ENCODE assay signal across 1 cellular context in the genomic region with DNA sequence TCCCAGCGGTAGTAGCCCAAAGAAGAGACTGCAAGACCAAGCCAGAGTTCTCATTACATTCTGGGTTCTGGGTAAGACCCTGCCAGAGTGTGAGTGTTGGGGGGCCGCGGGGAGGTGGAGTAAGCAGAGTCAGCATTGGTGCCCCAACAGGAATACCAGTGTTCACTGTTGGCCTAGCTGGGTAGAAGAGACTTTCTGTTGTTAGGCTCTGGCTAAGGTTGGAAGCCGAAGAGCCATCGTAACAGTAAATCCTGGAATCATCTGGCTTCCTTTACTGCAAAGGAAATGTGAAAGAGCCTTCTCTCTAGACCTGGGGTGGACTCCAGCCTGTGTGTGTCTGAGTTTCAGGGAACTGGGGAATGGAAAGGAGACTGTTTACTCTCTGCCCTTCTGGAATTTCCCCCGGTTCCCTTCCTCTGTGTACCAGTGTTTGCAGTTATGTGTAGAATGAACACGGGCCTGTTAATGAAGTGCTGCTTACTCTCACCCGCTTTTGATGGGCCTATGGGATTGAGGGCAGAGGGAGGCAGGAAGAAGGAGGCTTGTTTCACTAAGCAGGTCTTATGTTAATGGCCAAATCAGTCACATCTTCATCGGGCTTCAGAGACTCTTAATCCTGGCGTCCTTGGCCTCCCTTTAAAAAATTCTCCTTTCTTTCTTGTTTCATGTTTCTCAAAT.
TF ChIP-seq lines count a peak whose summit lies in the region.

No MANE protein-coding gene starts in this region.

TF ChIP-seq in HepG2, 621 proteins besides CTCF, POLR2A, EP300 and RAD21 (continued from another document):
- TF ChIP-seq, protein P1, sequence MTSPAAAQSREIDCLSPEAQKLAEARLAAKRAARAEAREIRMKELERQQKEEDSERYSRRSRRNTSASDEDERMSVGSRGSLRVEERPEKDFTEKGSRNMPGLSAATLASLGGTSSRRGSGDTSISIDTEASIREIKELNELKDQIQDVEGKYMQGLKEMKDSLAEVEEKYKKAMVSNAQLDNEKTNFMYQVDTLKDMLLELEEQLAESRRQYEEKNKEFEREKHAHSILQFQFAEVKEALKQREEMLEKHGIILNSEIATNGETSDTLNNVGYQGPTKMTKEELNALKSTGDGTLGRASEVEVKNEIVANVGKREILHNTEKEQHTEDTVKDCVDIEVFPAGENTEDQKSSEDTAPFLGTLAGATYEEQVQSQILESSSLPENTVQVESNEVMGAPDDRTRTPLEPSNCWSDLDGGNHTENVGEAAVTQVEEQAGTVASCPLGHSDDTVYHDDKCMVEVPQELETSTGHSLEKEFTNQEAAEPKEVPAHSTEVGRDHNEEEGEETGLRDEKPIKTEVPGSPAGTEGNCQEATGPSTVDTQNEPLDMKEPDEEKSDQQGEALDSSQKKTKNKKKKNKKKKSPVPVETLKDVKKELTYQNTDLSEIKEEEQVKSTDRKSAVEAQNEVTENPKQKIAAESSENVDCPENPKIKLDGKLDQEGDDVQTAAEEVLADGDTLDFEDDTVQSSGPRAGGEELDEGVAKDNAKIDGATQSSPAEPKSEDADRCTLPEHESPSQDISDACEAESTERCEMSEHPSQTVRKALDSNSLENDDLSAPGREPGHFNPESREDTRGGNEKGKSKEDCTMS (CRISPR knock-in tag; conservative IDR thresholded peaks at IDR 0.05), result no peak
- peak in 1 of 2 experiments; percentile 57; a peak in 2 of 4 replicates for TF ChIP-seq KLF16 (CRISPR knock-in tag; IDR thresholded peaks at IDR 0.05)
- no peak for TF ChIP-seq SIX4 (CRISPR knock-in tag; IDR thresholded peaks at IDR 0.05)
- peak; percentile 73; the same call in 1 of the 2 replicates for TF ChIP-seq ZNF564 (CRISPR knock-in tag; IDR thresholded peaks at IDR 0.05)
- no peak for TF ChIP-seq ZNF83 (CRISPR knock-in tag; IDR thresholded peaks at IDR 0.05; ENCODE audit: borderline replicate concordance)
- TF ChIP-seq PCBP2 (optimal IDR thresholded peaks at IDR 0.05; ENCODE audit: low read depth, low read length, poor library complexity, severe bottlenecking), result no peak
- TF ChIP-seq, protein P2, sequence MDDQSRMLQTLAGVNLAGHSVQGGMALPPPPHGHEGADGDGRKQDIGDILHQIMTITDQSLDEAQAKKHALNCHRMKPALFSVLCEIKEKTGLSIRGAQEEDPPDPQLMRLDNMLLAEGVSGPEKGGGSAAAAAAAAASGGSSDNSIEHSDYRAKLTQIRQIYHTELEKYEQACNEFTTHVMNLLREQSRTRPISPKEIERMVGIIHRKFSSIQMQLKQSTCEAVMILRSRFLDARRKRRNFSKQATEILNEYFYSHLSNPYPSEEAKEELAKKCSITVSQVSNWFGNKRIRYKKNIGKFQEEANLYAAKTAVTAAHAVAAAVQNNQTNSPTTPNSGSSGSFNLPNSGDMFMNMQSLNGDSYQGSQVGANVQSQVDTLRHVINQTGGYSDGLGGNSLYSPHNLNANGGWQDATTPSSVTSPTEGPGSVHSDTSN (CRISPR knock-in tag; IDR thresholded peaks at IDR 0.05; ENCODE audit: borderline replicate concordance), result no peak
- TF ChIP-seq ZNF788 (CRISPR knock-in tag; IDR thresholded peaks at IDR 0.05; ENCODE audit: borderline replicate concordance), result no peak; the same call in 1 of the 2 replicates
- peak; percentile 73; the same call in 1 of the 2 replicates for TF ChIP-seq SMYD3 (CRISPR knock-in tag; IDR thresholded peaks at IDR 0.05)
- no peak for TF ChIP-seq ONECUT2 (CRISPR knock-in tag; IDR thresholded peaks at IDR 0.05)
- TF ChIP-seq HDAC1 (CRISPR knock-in tag; IDR thresholded peaks at IDR 0.05), result no peak
- no peak for TF ChIP-seq ZSCAN30 (CRISPR knock-in tag; IDR thresholded peaks at IDR 0.05)
- TF ChIP-seq, protein P3, sequence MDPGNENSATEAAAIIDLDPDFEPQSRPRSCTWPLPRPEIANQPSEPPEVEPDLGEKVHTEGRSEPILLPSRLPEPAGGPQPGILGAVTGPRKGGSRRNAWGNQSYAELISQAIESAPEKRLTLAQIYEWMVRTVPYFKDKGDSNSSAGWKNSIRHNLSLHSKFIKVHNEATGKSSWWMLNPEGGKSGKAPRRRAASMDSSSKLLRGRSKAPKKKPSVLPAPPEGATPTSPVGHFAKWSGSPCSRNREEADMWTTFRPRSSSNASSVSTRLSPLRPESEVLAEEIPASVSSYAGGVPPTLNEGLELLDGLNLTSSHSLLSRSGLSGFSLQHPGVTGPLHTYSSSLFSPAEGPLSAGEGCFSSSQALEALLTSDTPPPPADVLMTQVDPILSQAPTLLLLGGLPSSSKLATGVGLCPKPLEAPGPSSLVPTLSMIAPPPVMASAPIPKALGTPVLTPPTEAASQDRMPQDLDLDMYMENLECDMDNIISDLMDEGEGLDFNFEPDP (CRISPR knock-in tag; conservative IDR thresholded peaks at IDR 0.05), result no peak
- peak; percentile 81 for TF ChIP-seq ZFY (CRISPR knock-in tag; IDR thresholded peaks at IDR 0.05)
- TF ChIP-seq, protein P4, sequence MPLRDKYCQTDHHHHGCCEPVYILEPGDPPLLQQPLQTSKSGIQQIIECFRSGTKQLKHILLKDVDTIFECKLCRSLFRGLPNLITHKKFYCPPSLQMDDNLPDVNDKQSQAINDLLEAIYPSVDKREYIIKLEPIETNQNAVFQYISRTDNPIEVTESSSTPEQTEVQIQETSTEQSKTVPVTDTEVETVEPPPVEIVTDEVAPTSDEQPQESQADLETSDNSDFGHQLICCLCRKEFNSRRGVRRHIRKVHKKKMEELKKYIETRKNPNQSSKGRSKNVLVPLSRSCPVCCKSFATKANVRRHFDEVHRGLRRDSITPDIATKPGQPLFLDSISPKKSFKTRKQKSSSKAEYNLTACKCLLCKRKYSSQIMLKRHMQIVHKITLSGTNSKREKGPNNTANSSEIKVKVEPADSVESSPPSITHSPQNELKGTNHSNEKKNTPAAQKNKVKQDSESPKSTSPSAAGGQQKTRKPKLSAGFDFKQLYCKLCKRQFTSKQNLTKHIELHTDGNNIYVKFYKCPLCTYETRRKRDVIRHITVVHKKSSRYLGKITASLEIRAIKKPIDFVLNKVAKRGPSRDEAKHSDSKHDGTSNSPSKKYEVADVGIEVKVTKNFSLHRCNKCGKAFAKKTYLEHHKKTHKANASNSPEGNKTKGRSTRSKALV (CRISPR knock-in tag; IDR thresholded peaks at IDR 0.05), result 0 out of 2 replicates have a peak, but pooled peaks have one; percentile 38
- TF ChIP-seq SMC3 (IDR thresholded peaks at IDR 0.05; ENCODE audit: low read length), result peak; percentile 7; the same call in 1 of the 2 replicates
- TF ChIP-seq MIER3 (CRISPR knock-in tag; IDR thresholded peaks at IDR 0.05; ENCODE audit: borderline replicate concordance), result no peak; the same call in 1 of the 2 replicates
- TF ChIP-seq, protein P5, sequence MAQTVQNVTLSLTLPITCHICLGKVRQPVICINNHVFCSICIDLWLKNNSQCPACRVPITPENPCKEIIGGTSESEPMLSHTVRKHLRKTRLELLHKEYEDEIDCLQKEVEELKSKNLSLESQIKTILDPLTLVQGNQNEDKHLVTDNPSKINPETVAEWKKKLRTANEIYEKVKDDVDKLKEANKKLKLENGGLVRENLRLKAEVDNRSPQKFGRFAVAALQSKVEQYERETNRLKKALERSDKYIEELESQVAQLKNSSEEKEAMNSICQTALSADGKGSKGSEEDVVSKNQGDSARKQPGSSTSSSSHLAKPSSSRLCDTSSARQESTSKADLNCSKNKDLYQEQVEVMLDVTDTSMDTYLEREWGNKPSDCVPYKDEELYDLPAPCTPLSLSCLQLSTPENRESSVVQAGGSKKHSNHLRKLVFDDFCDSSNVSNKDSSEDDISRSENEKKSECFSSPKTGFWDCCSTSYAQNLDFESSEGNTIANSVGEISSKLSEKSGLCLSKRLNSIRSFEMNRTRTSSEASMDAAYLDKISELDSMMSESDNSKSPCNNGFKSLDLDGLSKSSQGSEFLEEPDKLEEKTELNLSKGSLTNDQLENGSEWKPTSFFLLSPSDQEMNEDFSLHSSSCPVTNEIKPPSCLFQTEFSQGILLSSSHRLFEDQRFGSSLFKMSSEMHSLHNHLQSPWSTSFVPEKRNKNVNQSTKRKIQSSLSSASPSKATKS (CRISPR knock-in tag; IDR thresholded peaks at IDR 0.05), result no peak
- TF ChIP-seq ELF1 (CRISPR knock-in tag; IDR thresholded peaks at IDR 0.05), result no peak; the same call in 1 of the 2 replicates
- peak; percentile 25; the same call in 1 of the 2 replicates for TF ChIP-seq DMAP1 (CRISPR knock-in tag; IDR thresholded peaks at IDR 0.05)
- TF ChIP-seq, protein P6, sequence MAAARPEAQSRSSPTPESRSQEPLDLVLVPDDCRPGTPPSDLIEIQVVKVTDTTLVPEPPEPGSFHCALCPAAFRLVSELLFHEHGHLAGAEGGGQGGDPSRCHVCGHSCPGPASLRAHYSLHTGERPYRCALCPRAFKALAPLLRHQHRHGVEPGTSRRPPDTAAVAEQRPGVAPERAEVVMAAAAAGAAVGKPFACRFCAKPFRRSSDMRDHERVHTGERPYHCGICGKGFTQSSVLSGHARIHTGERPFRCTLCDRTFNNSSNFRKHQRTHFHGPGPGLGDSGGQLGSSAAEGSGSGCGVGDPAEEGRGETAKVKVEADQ (CRISPR knock-in tag; IDR thresholded peaks at IDR 0.05; ENCODE audit: borderline replicate concordance), result no peak
- TF ChIP-seq, protein P7, sequence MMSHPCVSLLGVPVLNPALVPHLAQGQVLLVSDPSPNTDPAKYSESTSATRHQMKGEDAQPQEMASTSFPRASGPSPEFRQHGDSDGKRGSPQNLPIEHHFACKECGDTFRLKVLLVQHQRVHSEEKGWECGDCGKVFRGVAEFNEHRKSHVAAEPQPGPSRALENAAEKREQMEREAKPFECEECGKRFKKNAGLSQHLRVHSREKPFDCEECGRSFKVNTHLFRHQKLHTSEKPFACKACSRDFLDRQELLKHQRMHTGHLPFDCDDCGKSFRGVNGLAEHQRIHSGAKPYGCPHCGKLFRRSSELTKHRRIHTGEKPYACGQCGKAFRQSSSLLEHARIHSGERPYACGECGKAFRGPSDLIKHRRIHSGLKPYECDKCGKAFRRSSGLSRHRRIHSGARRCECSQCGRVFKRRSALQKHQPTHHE (CRISPR knock-in tag; IDR thresholded peaks at IDR 0.05; ENCODE audit: borderline replicate concordance), result peak; percentile 22; the same call in 1 of the 2 replicates
- TF ChIP-seq ZFP36L1 (CRISPR knock-in tag; IDR thresholded peaks at IDR 0.05), result no peak; the same call in 1 of the 2 replicates
- no peak for TF ChIP-seq DNMT3B (CRISPR knock-in tag; conservative IDR thresholded peaks at IDR 0.05)
- TF ChIP-seq, protein P8, sequence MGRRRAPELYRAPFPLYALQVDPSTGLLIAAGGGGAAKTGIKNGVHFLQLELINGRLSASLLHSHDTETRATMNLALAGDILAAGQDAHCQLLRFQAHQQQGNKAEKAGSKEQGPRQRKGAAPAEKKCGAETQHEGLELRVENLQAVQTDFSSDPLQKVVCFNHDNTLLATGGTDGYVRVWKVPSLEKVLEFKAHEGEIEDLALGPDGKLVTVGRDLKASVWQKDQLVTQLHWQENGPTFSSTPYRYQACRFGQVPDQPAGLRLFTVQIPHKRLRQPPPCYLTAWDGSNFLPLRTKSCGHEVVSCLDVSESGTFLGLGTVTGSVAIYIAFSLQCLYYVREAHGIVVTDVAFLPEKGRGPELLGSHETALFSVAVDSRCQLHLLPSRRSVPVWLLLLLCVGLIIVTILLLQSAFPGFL (CRISPR knock-in tag; IDR thresholded peaks at IDR 0.05), result no peak
- peak; percentile 45 for TF ChIP-seq RFXAP (CRISPR knock-in tag; IDR thresholded peaks at IDR 0.05; ENCODE audit: borderline replicate concordance)
- peak; percentile 42; the same call in 1 of the 2 replicates for TF ChIP-seq ZNF264 (CRISPR knock-in tag; IDR thresholded peaks at IDR 0.05)
- TF ChIP-seq NCOA5 (CRISPR knock-in tag; IDR thresholded peaks at IDR 0.05), result no peak
- TF ChIP-seq GABPA (IDR thresholded peaks at IDR 0.05; ENCODE audit: low read depth, low read length), result no peak
- peak; percentile 44; the same call in 1 of the 2 replicates for TF ChIP-seq GABPA (CRISPR knock-in tag; IDR thresholded peaks at IDR 0.05; ENCODE audit: low read depth)
- TF ChIP-seq NR2C2 (CRISPR knock-in tag; IDR thresholded peaks at IDR 0.05; ENCODE audit: borderline replicate concordance), result peak; percentile 51; the same call in 1 of the 2 replicates
- TF ChIP-seq, protein P9, sequence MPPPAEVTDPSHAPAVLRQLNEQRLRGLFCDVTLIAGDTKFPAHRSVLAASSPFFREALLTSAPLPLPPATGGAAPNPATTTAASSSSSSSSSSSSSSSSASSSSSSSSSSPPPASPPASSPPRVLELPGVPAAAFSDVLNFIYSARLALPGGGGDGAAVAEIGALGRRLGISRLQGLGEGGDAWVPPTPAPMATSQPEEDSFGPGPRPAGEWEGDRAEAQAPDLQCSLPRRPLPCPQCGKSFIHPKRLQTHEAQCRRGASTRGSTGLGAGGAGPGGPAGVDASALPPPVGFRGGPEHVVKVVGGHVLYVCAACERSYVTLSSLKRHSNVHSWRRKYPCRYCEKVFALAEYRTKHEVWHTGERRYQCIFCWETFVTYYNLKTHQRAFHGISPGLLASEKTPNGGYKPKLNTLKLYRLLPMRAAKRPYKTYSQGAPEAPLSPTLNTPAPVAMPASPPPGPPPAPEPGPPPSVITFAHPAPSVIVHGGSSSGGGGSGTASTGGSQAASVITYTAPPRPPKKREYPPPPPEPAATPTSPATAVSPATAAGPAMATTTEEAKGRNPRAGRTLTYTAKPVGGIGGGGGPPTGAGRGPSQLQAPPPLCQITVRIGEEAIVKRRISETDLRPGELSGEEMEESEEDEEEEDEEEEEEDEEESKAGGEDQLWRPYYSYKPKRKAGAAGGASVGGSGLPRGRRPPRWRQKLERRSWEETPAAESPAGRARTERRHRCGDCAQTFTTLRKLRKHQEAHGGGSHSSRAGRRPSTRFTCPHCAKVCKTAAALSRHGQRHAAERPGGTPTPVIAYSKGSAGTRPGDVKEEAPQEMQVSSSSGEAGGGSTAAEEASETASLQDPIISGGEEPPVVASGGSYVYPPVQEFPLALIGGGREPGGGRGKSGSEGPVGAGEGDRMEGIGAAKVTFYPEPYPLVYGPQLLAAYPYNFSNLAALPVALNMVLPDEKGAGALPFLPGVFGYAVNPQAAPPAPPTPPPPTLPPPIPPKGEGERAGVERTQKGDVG (CRISPR knock-in tag; IDR thresholded peaks at IDR 0.05; ENCODE audit: borderline replicate concordance), result no peak
- TF ChIP-seq FLYWCH1 (CRISPR knock-in tag; IDR thresholded peaks at IDR 0.05), result no peak
- no peak for TF ChIP-seq RFX1 (IDR thresholded peaks at IDR 0.05)
- peak; percentile 72; the same call in 1 of the 2 replicates for TF ChIP-seq HMG20A (CRISPR knock-in tag; IDR thresholded peaks at IDR 0.05; ENCODE audit: borderline replicate concordance)
- TF ChIP-seq ZMYM3 (CRISPR knock-in tag; IDR thresholded peaks at IDR 0.05), result peak; percentile 70; the same call in 1 of the 2 replicates
